Comparison of ENCODE assay signal across 1 cellular context in genomic region chr2:113769555-113769954, GRCh38.
TF ChIP-seq lines count a peak whose summit lies in the region.

No MANE protein-coding gene starts in this region.

TF ChIP-seq in HepG2, 621 proteins besides CTCF, POLR2A, EP300 and RAD21 (continued from another document):
- TF ChIP-seq ESRRA (CRISPR knock-in tag; IDR thresholded peaks at IDR 0.05; ENCODE audit: low read depth) (no peak), NFRKB (IDR thresholded peaks at IDR 0.05) (no peak), CEBPB (IDR thresholded peaks at IDR 0.05; ENCODE audit: borderline replicate concordance, low read depth, low read length) (peak; percentile 69; the same call in 1 of the 2 replicates), ZNF746 (CRISPR knock-in tag; IDR thresholded peaks at IDR 0.05) (no peak), ETV5 (CRISPR knock-in tag; IDR thresholded peaks at IDR 0.05; ENCODE audit: borderline replicate concordance) (no peak), ZNF83 (CRISPR knock-in tag; IDR thresholded peaks at IDR 0.05; ENCODE audit: borderline replicate concordance) (no peak), JUNB (CRISPR knock-in tag; IDR thresholded peaks at IDR 0.05; ENCODE audit: borderline replicate concordance) (no peak), MED1 (CRISPR knock-in tag; IDR thresholded peaks at IDR 0.05) (no peak), SP5 (CRISPR knock-in tag; IDR thresholded peaks at IDR 0.05; ENCODE audit: borderline replicate concordance, low read depth) (no peak), ZNF367 (CRISPR knock-in tag; IDR thresholded peaks at IDR 0.05; ENCODE audit: borderline replicate concordance) (no peak), HCFC1 (IDR thresholded peaks at IDR 0.05; ENCODE audit: low read depth, low read length) (no peak), ZBTB4 (CRISPR knock-in tag; IDR thresholded peaks at IDR 0.05; ENCODE audit: borderline replicate concordance) (no peak), ZNF772 (CRISPR knock-in tag; IDR thresholded peaks at IDR 0.05) (no peak), ZNF253 (CRISPR knock-in tag; IDR thresholded peaks at IDR 0.05; ENCODE audit: borderline replicate concordance) (no peak), PITX1 (CRISPR knock-in tag; IDR thresholded peaks at IDR 0.05) (peak; percentile 58; the same call in 1 of the 2 replicates), ERF (CRISPR knock-in tag; IDR thresholded peaks at IDR 0.05) (no peak), TBL1XR1 (IDR thresholded peaks at IDR 0.05; ENCODE audit: borderline replicate concordance, low read length, partially characterized antibody) (no peak), ZNF639 (CRISPR knock-in tag; conservative IDR thresholded peaks at IDR 0.05) (no peak), ZNF816 (CRISPR knock-in tag; IDR thresholded peaks at IDR 0.05; ENCODE audit: borderline replicate concordance) (no peak), FOSL1 (CRISPR knock-in tag; IDR thresholded peaks at IDR 0.05; ENCODE audit: borderline replicate concordance) (no peak), ARID2 (CRISPR knock-in tag; IDR thresholded peaks at IDR 0.05; ENCODE audit: borderline replicate concordance) (no peak), ZNF550 (CRISPR knock-in tag; IDR thresholded peaks at IDR 0.05; ENCODE audit: borderline replicate concordance) (0 out of 2 replicates have a peak, but pooled peaks have one; percentile 66), ZMYM2 (CRISPR knock-in tag; IDR thresholded peaks at IDR 0.05) (no peak), NCOA1 (CRISPR knock-in tag; IDR thresholded peaks at IDR 0.05) (no peak), ZNF672 (CRISPR knock-in tag; IDR thresholded peaks at IDR 0.05) (no peak), SYNCRIP (IDR thresholded peaks at IDR 0.05; ENCODE audit: insufficient read depth, low read depth, low read length) (no peak), ZNF766 (CRISPR knock-in tag; IDR thresholded peaks at IDR 0.05; ENCODE audit: borderline replicate concordance) (no peak), ZNF616 (CRISPR knock-in tag; IDR thresholded peaks at IDR 0.05; ENCODE audit: low read depth) (no peak), ATF7 (IDR thresholded peaks at IDR 0.05) (no peak), ATF7 (CRISPR knock-in tag; IDR thresholded peaks at IDR 0.05) (no peak), NR2F6 (IDR thresholded peaks at IDR 0.05) (no peak), NR2F6 (CRISPR knock-in tag; IDR thresholded peaks at IDR 0.05) (no peak), FIP1L1 (IDR thresholded peaks at IDR 0.05; ENCODE audit: borderline replicate concordance, insufficient read depth, low read depth, low read length) (no peak), AKAP8 (CRISPR knock-in tag; IDR thresholded peaks at IDR 0.05) (no peak), ZNF512 (CRISPR knock-in tag; IDR thresholded peaks at IDR 0.05) (0 out of 2 replicates have a peak, but pooled peaks have one; percentile 35), MEF2D (CRISPR knock-in tag; IDR thresholded peaks at IDR 0.05) (no peak), ZBTB34 (CRISPR knock-in tag; IDR thresholded peaks at IDR 0.05) (no peak), ZNF362 (CRISPR knock-in tag; IDR thresholded peaks at IDR 0.05; ENCODE audit: borderline replicate concordance) (peak; percentile 72), ZKSCAN1 (IDR thresholded peaks at IDR 0.05; ENCODE audit: low read length) (no peak), ZNF558 (CRISPR knock-in tag; IDR thresholded peaks at IDR 0.05; ENCODE audit: borderline replicate concordance) (no peak), CEBPG (CRISPR knock-in tag; IDR thresholded peaks at IDR 0.05) (0 out of 2 replicates have a peak, but pooled peaks have one; percentile 34), ZNF564 (CRISPR knock-in tag; IDR thresholded peaks at IDR 0.05) (no peak), ZBTB26 (CRISPR knock-in tag; IDR thresholded peaks at IDR 0.05; ENCODE audit: borderline replicate concordance) (no peak), ZNF644 (CRISPR knock-in tag; IDR thresholded peaks at IDR 0.05; ENCODE audit: low read depth) (0 out of 2 replicates have a peak, but pooled peaks have one; percentile 22), ATF5 (CRISPR knock-in tag; IDR thresholded peaks at IDR 0.05; ENCODE audit: low read depth) (no peak), CEBPZ (IDR thresholded peaks at IDR 0.05; ENCODE audit: low read length) (no peak), TBP (CRISPR knock-in tag; IDR thresholded peaks at IDR 0.05) (no peak), SIX4 (CRISPR knock-in tag; IDR thresholded peaks at IDR 0.05) (no peak), HOXA9 (CRISPR knock-in tag; IDR thresholded peaks at IDR 0.05; ENCODE audit: borderline replicate concordance) (no peak), TEAD3 (CRISPR knock-in tag; optimal IDR thresholded peaks at IDR 0.05; ENCODE audit: borderline replicate concordance) (peak; percentile 64), ZBTB21 (CRISPR knock-in tag; IDR thresholded peaks at IDR 0.05) (no peak), ZSCAN30 (CRISPR knock-in tag; IDR thresholded peaks at IDR 0.05) (no peak), ZNF691 (CRISPR knock-in tag; IDR thresholded peaks at IDR 0.05; ENCODE audit: borderline replicate concordance, low read depth) (no peak), XRCC5 (optimal IDR thresholded peaks at IDR 0.05; ENCODE audit: low read length) (no peak), HMG20B (CRISPR knock-in tag; conservative IDR thresholded peaks at IDR 0.05) (no peak), FOXC1 (CRISPR knock-in tag; IDR thresholded peaks at IDR 0.05; ENCODE audit: borderline replicate concordance) (no peak), SKI (IDR thresholded peaks at IDR 0.05; ENCODE audit: partially characterized antibody) (no peak), MAFK (conservative IDR thresholded peaks at IDR 0.05 in 1 of 2, IDR thresholded peaks at IDR 0.05 in 1 of 2; ENCODE audit: low read length in 2 of 2) (no peak), MBD4 (IDR thresholded peaks at IDR 0.05; ENCODE audit: borderline replicate concordance, low read length) (no peak)
